ENCODE assay signal across 8 cellular contexts in the genomic region with DNA sequence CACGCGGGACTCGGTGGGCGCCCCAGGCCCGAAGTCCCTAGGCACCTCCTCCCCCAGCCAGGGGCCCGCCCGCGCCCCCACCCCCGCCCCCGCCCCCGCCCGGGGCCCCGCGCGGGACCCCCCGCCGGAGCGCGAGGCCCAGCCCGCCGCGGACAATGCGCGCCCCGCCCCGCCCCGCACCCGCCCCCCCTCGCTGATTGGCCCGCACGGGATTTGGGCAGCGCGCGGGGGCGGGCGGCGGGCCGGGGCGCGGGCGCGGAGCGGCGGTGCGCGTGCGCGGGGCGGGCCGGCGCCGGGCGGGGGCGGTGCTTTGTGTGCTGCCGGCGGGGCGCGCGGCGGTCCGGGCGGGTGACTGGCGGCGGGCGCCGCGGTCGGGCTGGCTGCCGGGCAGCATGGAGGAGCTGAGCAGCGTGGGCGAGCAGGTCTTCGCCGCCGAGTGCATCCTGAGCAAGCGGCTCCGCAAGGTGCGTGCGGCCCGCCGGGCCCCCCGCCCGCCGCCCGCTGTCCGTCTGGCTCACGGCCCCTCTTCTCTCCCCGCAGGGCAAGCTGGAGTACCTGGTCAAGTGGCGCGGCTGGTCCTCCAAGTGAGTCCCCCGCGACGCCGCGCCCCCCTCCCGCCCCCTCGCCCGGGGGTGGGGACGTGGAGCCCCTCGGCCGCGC. TPM values are rescaled to one million over a fixed set of nuclear protein-coding genes. Genes with fewer than 3 reads are reported as not detected.
DNase-seq lines count a peak whose midpoint lies in the region; ATAC-seq and TF ChIP-seq lines count a peak whose summit lies in the region.

A gene (plus strand): TSS at position 305 of the 660 bp plus-strand sequence. CDS start 88 bp downstream, at position 393.

- TF ChIP-seq CTCF in BJ (IDR thresholded peaks at IDR 0.05; ENCODE audit: insufficient read depth, low read depth, low read length) (no peak), omental fat pad (IDR thresholded peaks at IDR 0.05) (no peak), testis (IDR thresholded peaks at IDR 0.05) (no peak)

- H3K9me3 ChIP-seq in SJCRH30 (replicated peaks), result no peaks in the 10 kb centered on the region
- H3K9me3 ChIP-seq in testis, result no peaks in the 10 kb centered on the region

- DNase-seq in BJ (ENCODE audit: low read depth) (no peak), HuH-7.5 (ENCODE audit: low spot score) (peak; percentile 95), SJCRH30 (peak; percentile 77 to 91), glomerular visceral epithelial cell (ENCODE audit: extremely low spot score) (peak; percentile 84), omental fat pad (ENCODE audit: low spot score) (no peak), testis (peak; percentile 79)
- peak; percentile 56 to 82 (median 66) for DNase-seq in activated naive CD4-positive, alpha-beta T cell (lab: John Stamatoyannopoulos, UW)

- TF ChIP-seq POLR2A in testis (IDR thresholded peaks at IDR 0.05), result no peak

- peaks cover 11% of the 10 kb centered on the region for H3K4me1 ChIP-seq in SJCRH30
- peaks cover 4% of the 10 kb centered on the region for H3K4me1 ChIP-seq in testis

- H3K36me3 ChIP-seq in BJ (ENCODE audit: control insufficient read depth, insufficient read depth, low read length), result no peaks in the 10 kb centered on the region
- peaks cover 36% of the 10 kb centered on the region for H3K36me3 ChIP-seq in SJCRH30
- H3K36me3 ChIP-seq in testis (ENCODE audit: low read depth, missing control alignments), result no peaks in the 10 kb centered on the region

- CTCF ChIA-PET in BJ (lab: Yijun Ruan, JAX), result interaction anchor here (1.1 to 2.9 kb wide), 4 partner anchors 9 to 46 kb away, joined by 3 to 15 read pairs (median 5); no protein-coding TSS in a partner anchor

- H3K27me3 ChIP-seq in BJ (ENCODE audit: control insufficient read depth, insufficient read depth, low read length) (peaks cover 23% of the 10 kb centered on the region), SJCRH30 (peaks cover 19% of the 10 kb centered on the region), testis (no peaks in the 10 kb centered on the region)

- POLR2A ChIA-PET in BJ (lab: Charles Lee), result no interaction called here

- H3K27ac ChIP-seq in SJCRH30 (peak within 1 kb of the TSS; percentile 71), testis (peak within 1 kb of the TSS in 1 of 2 donors; percentile 77)

- H3K4me3 ChIP-seq in BJ (ENCODE audit: low read depth, low read length) (peak within 1 kb of the TSS; percentile 61), SJCRH30 (peak within 1 kb of the TSS; percentile 99), testis (peak within 1 kb of the TSS; percentile 58 to 61)

- intact Hi-C loops in testis (cut with DNase I; ENCODE audit: low total_unique reads), result no loop called here

- ATAC-seq in GM19351 (IDR thresholded peaks at IDR 0.05; ENCODE audit: unreplicated experiment), result peak; percentile 61
- peak; percentile 82 for ATAC-seq in omental fat pad (ENCODE audit: low FRiP score)

- WGBS in testis, 2 donors, result 2% methylated on average over 43 of the region's 101 CpGs; no CpG with 5 or more reads in 1 of the 2 donors

RNA-seq across cellular contexts. Expression of the gene that starts here (rescaled TPM):
- polyA plus RNA-seq in BJ (2011; rRNA removed), result 0.74 and 1.5 TPM in 2 replicates
- polyA minus RNA-seq in BJ (2011; rRNA and poly(A)+ RNA removed), result 1.3 and 1.8 TPM in 2 replicates
- total RNA-seq in SJCRH30 (2014; rRNA removed; shearing (Covaris generic)), result 88.0 and 90.0 TPM in 2 replicates
- 1 to 10 TPM in 2 of 4 donors, under 1 TPM in 2; 0.28 to 5.2 (median 1.5) TPM for total RNA-seq in omental fat pad
- 10 to 100 TPM; 27.1 to 30.7 TPM for total RNA-seq in testis
- polyA plus RNA-seq in testis (ENCODE audit: insufficient read depth, low read depth, low replicate concordance), result 19.4 TPM

Comparison
In these comparisons a context has a peak if more than half of its experiments do, and no peak if none do; other contexts are left out.
1. RNA of the gene that starts here (total RNA-seq): 88.0 to 90.0 TPM in SJCRH30 and 27.1 to 30.7 TPM in testis; 0.28 to 5.2 TPM in omental fat pad; every median in the first group is over 4 times any median in the second.
2. DNase-seq: peak in HuH-7.5 (single experiment), SJCRH30 (2 of 2), activated naive CD4-positive, alpha-beta T cell (4 of 4), glomerular visceral epithelial cell (single experiment) and testis (single experiment); none in BJ (single experiment) and omental fat pad (single experiment).
3. Peak in every context shown above with its lines, with median percentiles within 50 percentile points of each other: H3K4me3 ChIP-seq.